29 cellular contexts compared by ENCODE assay signal in genomic region chr7:151748733-151749132, GRCh38.
"Had no signal": no experiment of that assay in that cellular context is flagged by ENCODE, and none has a peak within 500 bp of the region (broad histone marks: within the 10 kb centered on the region; RNA-seq: fewer than 3 reads in every experiment).

No MANE protein-coding gene starts in this region.

- H3K27ac ChIP-seq: adrenal gland, body of pancreas, breast epithelium, VCaP had no signal

- H3K36me3 ChIP-seq: adrenal gland, breast epithelium had no signal

- DNase-seq: activated B cell treated with CpG ODN at 0.5 μM for 24 hours; activated CD4-positive, alpha-beta memory T cell treated with anti-CD3 and anti-CD28 coated beads, Interleukin-2, amount 10 ng/mL, durations not matched to agents 7 days and 5 days; activated CD4-positive, alpha-beta T cell treated with anti-CD3 and anti-CD28 coated beads for 1 hour; activated CD4-positive, alpha-beta T cell treated with anti-CD3 and anti-CD28 coated beads for 48 hours; activated CD8-positive, alpha-beta memory T cell treated with anti-CD3 and anti-CD28 coated beads for 24 hours; activated gamma-delta T cell treated with Interleukin-2 at 50 U/mL for 16 hours; activated naive CD4-positive, alpha-beta T cell treated with anti-CD3 and anti-CD28 coated beads for 36 hours; activated T-cell treated with anti-CD3 and anti-CD28 coated beads, Interleukin-2, amount 50 U/mL, for 24 hours; adrenal gland; body of pancreas; Karpas-422; KBM-7; NCI-H1105; NCI-H1417 treated with DMSO at 0.1 percent for 48 hours; NCI-H187 treated with DMSO at 0.1 percent for 48 hours; NCI-H2081 treated with DMSO at 0.1 percent for 48 hours; NCI-H345; NCI-H524 treated with DMSO at 0.1 percent for 48 hours; NCI-H748 treated with DMSO at 0.1 percent for 48 hours; NK-92 treated with Interleukin-12 subunit alpha and Interleukin-12 subunit beta, amount 100 ng/mL, for 24 hours; Right ventricle myocardium superior; SW 1271; T-helper 1 cell; T-helper 2 cell; T-helper 9 cell had no signal

- ATAC-seq: activated naive CD4-positive, alpha-beta T cell treated with anti-CD3 and anti-CD28 coated beads, Interleukin-2, amount 50 U/mL, for 72 hours; body of pancreas; PC-3 had no signal

- H3K4me3 ChIP-seq: adrenal gland, body of pancreas, breast epithelium had no signal

- H3K27me3 ChIP-seq: adrenal gland, body of pancreas, breast epithelium had no signal

- H3K4me1 ChIP-seq: breast epithelium had no signal

- H3K9me3 ChIP-seq: adrenal gland, body of pancreas, breast epithelium had no signal
